In the genomic region with DNA sequence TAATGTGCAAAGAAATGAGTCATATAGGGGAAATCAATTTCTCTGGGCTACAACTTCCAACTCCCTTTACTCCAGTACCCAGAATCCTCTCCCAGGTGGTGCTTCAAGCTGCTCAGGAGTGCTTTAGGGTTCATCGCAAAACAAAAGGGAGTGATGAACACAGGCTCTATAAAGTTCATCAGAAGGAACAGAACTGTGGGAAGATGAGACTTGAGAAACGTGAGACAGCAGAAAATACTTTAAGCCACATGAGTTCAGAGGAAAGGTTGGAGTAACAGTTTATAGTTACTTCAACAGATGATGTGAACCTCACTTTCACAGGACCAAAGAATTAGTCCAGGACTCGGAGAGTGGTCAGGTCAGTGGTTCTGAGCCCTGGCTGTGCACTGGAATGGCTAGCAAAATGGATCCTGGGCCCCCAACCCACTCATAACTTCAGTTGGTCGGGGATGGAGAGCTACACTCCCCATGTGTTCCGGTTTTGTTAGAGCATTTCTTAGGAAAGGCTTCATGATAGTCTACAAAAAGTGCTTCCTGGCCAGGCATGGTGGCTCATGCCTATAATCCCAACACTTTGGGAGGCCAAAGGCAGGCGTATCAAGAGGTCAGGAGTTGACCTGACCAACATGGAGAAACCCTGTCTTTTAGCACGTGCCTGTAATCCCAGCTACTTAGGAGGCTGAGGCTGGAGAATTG, we compare ENCODE assay signal across 14 cellular contexts. TPM values are rescaled to one million over a fixed set of nuclear protein-coding genes. Genes with fewer than 3 reads are reported as not detected.
DNase-seq lines count a peak whose midpoint lies in the region; ATAC-seq and TF ChIP-seq lines count a peak whose summit lies in the region.
"Had no signal": no experiment of that assay in that cellular context is flagged by ENCODE, and none has a peak within 500 bp of the region (broad histone marks: within the 10 kb centered on the region; RNA-seq: fewer than 3 reads in every experiment).

No MANE protein-coding gene starts in this region.

- H3K4me1 Mint-ChIP-seq in stimulated activated naive CD8-positive, alpha-beta T cell treated with anti-CD3 and anti-CD28 coated beads, Interleukin-15, amount 100 ng/mL, for 72 hours: peaks cover 49% of the 10 kb centered on the region

- no peak overlapping the region for H3K4me3 ChIP-seq in PC-9
- H3K4me3 ChIP-seq in tibial nerve: no peak overlapping the region
- H3K4me3 ChIP-seq: body of pancreas had no signal

- CTCF ChIA-PET in PC-9 (lab: Charles Lee): interaction anchor here (0.6 kb wide), 2 partner anchors 36 to 274 kb away, joined by 3 to 10 read pairs; no protein-coding TSS in a partner anchor

- H3K9me2 ChIP-seq in PC-9 (ENCODE audit: insufficient read depth): no peaks in the 10 kb centered on the region

- peak; percentile 5 for ATAC-seq in stimulated activated naive CD8-positive, alpha-beta T cell treated with anti-CD3 and anti-CD28 coated beads, Interleukin-15, Interleukin-2, amounts not matched to agents 100 U/mL and 50 U/mL, for 24 hours
- ATAC-seq in stimulated activated naive CD8-positive, alpha-beta T cell treated with anti-CD3 and anti-CD28 coated beads, Interleukin-15, amount 100 ng/mL, for 72 hours: no peak
- ATAC-seq in HG02840 (IDR thresholded peaks at IDR 0.05; ENCODE audit: low FRiP score, unreplicated experiment): no peak
- ATAC-seq: body of pancreas, esophagus mucosa had no signal

- H3K4me2 ChIP-seq in PC-9: no peak overlapping the region

- H2AFZ ChIP-seq in PC-9: no peak overlapping the region

- 0 out of 2 replicates have a peak, but pooled peaks cover 17% of the 10 kb centered on the region for H3K4me1 ChIP-seq in PC-9 (replicated peaks; ENCODE audit: insufficient read depth)
- peaks cover 0 to 23% (median 15%) of the 10 kb centered on the region in 4 donors for H3K4me1 ChIP-seq in tibial nerve

- H3K27ac ChIP-seq in PC-9 (peak overlapping the region; percentile 95), tibial nerve (no peak overlapping the region)

- H3K4me3 Mint-ChIP-seq in stimulated activated naive CD8-positive, alpha-beta T cell treated with anti-CD3 and anti-CD28 coated beads, Interleukin-15, amount 100 ng/mL, for 72 hours: no peak overlapping the region

- no peak for TF ChIP-seq EP300 in tibial nerve (IDR thresholded peaks at IDR 0.05)

- no peak for TF ChIP-seq POLR2A in tibial nerve (IDR thresholded peaks at IDR 0.05)

- 0 out of 2 replicates have a peak, but pooled peaks cover 5% of the 10 kb centered on the region for H3K9me3 ChIP-seq in PC-9 (ENCODE audit: insufficient read depth, low read depth)
- H3K9me3 ChIP-seq in tibial nerve: no peaks in the 10 kb centered on the region
- H3K9me3 ChIP-seq: body of pancreas had no signal

- intact Hi-C loops in PC-9 (cut with micrococcal nuclease; ENCODE audit: unreplicated experiment): no loop called here

- peaks cover 47% of the 10 kb centered on the region for H4K20me1 ChIP-seq in PC-9 (ENCODE audit: insufficient read depth)

- no peaks in the 10 kb centered on the region for H3K27me3 Mint-ChIP-seq in stimulated activated naive CD8-positive, alpha-beta T cell treated with anti-CD3 and anti-CD28 coated beads, Interleukin-15, amount 100 ng/mL, for 72 hours

- peaks cover 39% of the 10 kb centered on the region for H3K79me2 ChIP-seq in PC-9 (ENCODE audit: low read depth)

- WGBS in tibial nerve, 2 donors: 73 to 83% methylated on average over 7 of the region's 7 CpGs

- TF ChIP-seq CTCF in PC-9 (conservative IDR thresholded peaks at IDR 0.05) (no peak), tibial nerve (IDR thresholded peaks at IDR 0.05) (no peak)

- peak overlapping the region in 1 of 2 donors; percentile 96 for H3K27ac Mint-ChIP-seq in stimulated activated naive CD8-positive, alpha-beta T cell treated with anti-CD3 and anti-CD28 coated beads, Interleukin-15, amount 100 ng/mL, for 72 hours

- peaks cover 80% of the 10 kb centered on the region for H3F3A ChIP-seq in PC-9 (ENCODE audit: insufficient read depth, low read depth)

- H3K27me3 ChIP-seq in PC-9 (ENCODE audit: insufficient read depth, low read depth) (no peaks in the 10 kb centered on the region), tibial nerve (no peaks in the 10 kb centered on the region)
- H3K27me3 ChIP-seq: body of pancreas had no signal

- no peak for DNase-seq in stimulated activated naive CD8-positive, alpha-beta T cell treated with anti-CD3 and anti-CD28 coated beads, Interleukin-15, Interleukin-2, amounts not matched to agents 100 U/mL and 50 U/mL, for 24 hours
- no peak for DNase-seq in stimulated activated naive CD8-positive, alpha-beta T cell treated with anti-CD3 and anti-CD28 coated beads, Interleukin-15, amount 100 ng/mL, for 72 hours
- peak in 1 of 2 experiments; percentile 46 for DNase-seq in PC-9
- DNase-seq in cerebellar cortex (ENCODE audit: low spot score): peak; percentile 52
- no peak for DNase-seq in tibial nerve (ENCODE audit: low spot score in 2 of 2)
- no peak for DNase-seq in dedifferentiated amniotic fluid mesenchymal stem cell (ENCODE audit: extremely low spot score)
- DNase-seq in T1000 (lab: John Stamatoyannopoulos, UW): no peak
- DNase-seq: activated CD4-positive, CD25-positive, alpha-beta regulatory T cell treated with anti-CD3 and anti-CD28 coated beads, Interleukin-2, amount 50 U/mL, for 72 hours; body of pancreas; NCI-H1105; OCI-M1; stimulated activated CD4-positive, alpha-beta T cell treated with anti-CD3 and anti-CD28 coated beads, Interleukin-1b, Interleukin-23, amount 100 ng/mL, for 48 hours had no signal

- POLR2A ChIA-PET in PC-9 (lab: Charles Lee; ENCODE audit: unreplicated experiment): interaction anchor here (0.7 kb wide), 1 partner anchor 319 kb away, joined by 6 read pairs; no protein-coding TSS in a partner anchor

- no TSS peak for BruUV-seq in PC-9 (replicated peaks; lab: Mats Ljungman, UMichigan)

- peaks cover 50% of the 10 kb centered on the region for H3K36me3 ChIP-seq in PC-9 (ENCODE audit: low read depth)
- H3K36me3 ChIP-seq in tibial nerve: peaks cover 0 to 82% (median 18%) of the 10 kb centered on the region in 3 donors

- H3K9me3 Mint-ChIP-seq in stimulated activated naive CD8-positive, alpha-beta T cell treated with anti-CD3 and anti-CD28 coated beads, Interleukin-15, amount 100 ng/mL, for 72 hours: peaks cover 0 to 13% of the 10 kb centered on the region in 2 donors

RNA-seq across cellular contexts. Expression of a gene that starts 4.3 kb away (rescaled TPM):
- 1,648 and 1,717 TPM in 2 replicates for total RNA-seq in PC-9 (2021)
- 1,000 to 10,000 TPM; 2,005 to 2,223 (median 2,119) TPM for total RNA-seq in tibial nerve

RNA-seq across cellular contexts. Expression of a gene that starts 4.4 kb away (rescaled TPM):
- total RNA-seq in PC-9 (2021): 44.0 and 63.9 TPM in 2 replicates
- 10 to 100 TPM; 18.8 to 44.1 (median 28.3) TPM for total RNA-seq in tibial nerve

RNA-seq across cellular contexts. Expression of a gene that starts 22.7 kb away (rescaled TPM):
- total RNA-seq in PC-9 (2021): 5.5 and 5.8 TPM in 2 replicates
- 10 to 100 TPM; 11.6 to 18.0 (median 13.0) TPM for total RNA-seq in tibial nerve

RNA-seq across cellular contexts. Expression of a gene that starts 49.9 kb away (rescaled TPM):
- total RNA-seq in PC-9 (2021): 19.1 and 24.6 TPM in 2 replicates
- 10 to 100 TPM; 30.4 to 46.2 (median 31.7) TPM for total RNA-seq in tibial nerve
